Comparison of ENCODE assay signal across 8 cellular contexts in genomic region chr6:121437861-121438651, GRCh38. TPM values are rescaled to one million over a fixed set of nuclear protein-coding genes. Genes with fewer than 3 reads are reported as not detected.
DNase-seq lines count a peak whose midpoint lies in the region; ATAC-seq and TF ChIP-seq lines count a peak whose summit lies in the region.

No MANE protein-coding gene starts in this region.

- H2AK5ac ChIP-seq in mesenchymal stem cell (ENCODE audit: low read length, severe bottlenecking), result no peak overlapping the region

- WGBS in mesenchymal stem cell, result under 1% methylated on average over 13 of the region's 17 CpGs
- 1 to 3% methylated on average over 17 of the region's 17 CpGs for WGBS in aorta, 2 donors

- H3K9me3 ChIP-seq in cardiac muscle cell (ENCODE audit: low read depth) (no peaks in the 10 kb centered on the region), mesenchymal stem cell (ENCODE audit: control insufficient read depth, low read length) (no peaks in the 10 kb centered on the region), aorta (ENCODE audit: control insufficient read depth, low read length) (no peaks in the 10 kb centered on the region)

- no peak overlapping the region for H4K8ac ChIP-seq in mesenchymal stem cell (ENCODE audit: low read length)

- no peak overlapping the region for H2BK15ac ChIP-seq in mesenchymal stem cell (ENCODE audit: low read depth, poor library complexity, severe bottlenecking)

- peak overlapping the region; percentile 46 for H3K27ac ChIP-seq in cardiac muscle cell
- H3K27ac ChIP-seq in mesenchymal stem cell (ENCODE audit: low read length, poor library complexity, severe bottlenecking), result peak overlapping the region; percentile 95
- H3K27ac ChIP-seq in aorta (ENCODE audit: low read depth in 1 of 2, low read length in 2 of 2), result peak overlapping the region; percentile 91 to 99

- no peaks in the 10 kb centered on the region for H3K27me3 ChIP-seq in cardiac muscle cell
- no peaks in the 10 kb centered on the region for H3K27me3 ChIP-seq in mesenchymal stem cell (ENCODE audit: control insufficient read depth in 1 of 2, insufficient read depth in 1 of 2, low read length in 2 of 2)
- no peaks in the 10 kb centered on the region for H3K27me3 ChIP-seq in aorta (ENCODE audit: control insufficient read depth in 1 of 2, insufficient read depth in 2 of 2, low read length in 1 of 2)

- no peak overlapping the region for H2BK12ac ChIP-seq in mesenchymal stem cell (ENCODE audit: low read length in 2 of 2)

- peak overlapping the region; percentile 85 to 90 for H3K18ac ChIP-seq in mesenchymal stem cell (ENCODE audit: low read depth in 1 of 2, low read length in 2 of 2)

- H3K4me3 ChIP-seq in cardiac muscle cell (peak overlapping the region; percentile 80), mesenchymal stem cell (ENCODE audit: insufficient read depth in 1 of 2, low read depth in 1 of 2, low read length in 2 of 2) (peak overlapping the region in 1 of 2 experiments; percentile 96), aorta (ENCODE audit: low read length in 2 of 2) (peak overlapping the region; percentile 99 to 100)

- H3K4ac ChIP-seq in mesenchymal stem cell (ENCODE audit: low read depth in 1 of 2, low read length in 2 of 2), result peak overlapping the region; percentile 35 to 100

- peak overlapping the region; percentile 100 for H3K9ac ChIP-seq in mesenchymal stem cell (ENCODE audit: low read length)

- H3K36me3 ChIP-seq in cardiac muscle cell, result no peaks in the 10 kb centered on the region
- peaks cover 0 to 18% of the 10 kb centered on the region in 2 experiments for H3K36me3 ChIP-seq in mesenchymal stem cell (ENCODE audit: control insufficient read depth in 1 of 2, insufficient read depth in 2 of 2, low read depth in 1 of 2, low read length in 2 of 2)
- H3K36me3 ChIP-seq in aorta (ENCODE audit: control insufficient read depth in 1 of 2, insufficient read depth in 2 of 2, low read length in 1 of 2), result no peaks in the 10 kb centered on the region

- no peak for TF ChIP-seq CTCF in cardiac muscle cell (IDR thresholded peaks at IDR 0.05; ENCODE audit: low read depth, low read length)

- H3K4me1 ChIP-seq in cardiac muscle cell (ENCODE audit: low read depth), result no peaks in the 10 kb centered on the region
- peaks cover 5% of the 10 kb centered on the region for H3K4me1 ChIP-seq in mesenchymal stem cell (ENCODE audit: control insufficient read depth, insufficient read depth, low read depth, low read length)
- peaks cover 3% of the 10 kb centered on the region in 2 donors for H3K4me1 ChIP-seq in aorta (ENCODE audit: control insufficient read depth in 1 of 2, insufficient read depth in 2 of 2, low read length in 2 of 2)

- intact Hi-C loops in cardiac septum (cut with DNase I), result loop anchor here (5.0 kb wide), 3 partner anchors 214 to 334 kb away; no protein-coding TSS in a partner anchor
- intact Hi-C loops in aorta (cut with DNase I), result loop anchor here (2.0 to 10.0 kb wide), 8 partner anchors 55 to 515 kb away; no protein-coding TSS in a partner anchor

- peak overlapping the region; percentile 83 for H3K4me2 ChIP-seq in mesenchymal stem cell (ENCODE audit: low read length, poor library complexity, severe bottlenecking)

- no peaks in the 10 kb centered on the region for H3K79me1 ChIP-seq in mesenchymal stem cell (replicated peaks; ENCODE audit: low read length, poor library complexity, severe bottlenecking)

- no peak overlapping the region for H2AFZ ChIP-seq in mesenchymal stem cell (ENCODE audit: low read depth, low read length)

- peak overlapping the region; percentile 86 for H2BK5ac ChIP-seq in mesenchymal stem cell (ENCODE audit: low read depth, low read length, poor library complexity, severe bottlenecking)

- H4K91ac ChIP-seq in mesenchymal stem cell (ENCODE audit: low read length), result no peak overlapping the region

- ATAC-seq in aorta (ENCODE audit: low FRiP score) (peak; percentile 34), HG03108 (IDR thresholded peaks at IDR 0.05; ENCODE audit: unreplicated experiment) (no peak), HG03432 (IDR thresholded peaks at IDR 0.05; ENCODE audit: unreplicated experiment) (no peak)

- H2BK120ac ChIP-seq in mesenchymal stem cell (ENCODE audit: low read depth, low read length), result peak overlapping the region; percentile 71

- peak overlapping the region in 1 of 2 experiments; percentile 93 for H3K14ac ChIP-seq in mesenchymal stem cell (ENCODE audit: low read length in 2 of 2)

- DNase-seq in cardiac muscle cell (ENCODE audit: low read depth in 1 of 2, low spot score in 1 of 2) (peak; percentile 32 to 48), cardiac septum (ENCODE audit: low spot score) (no peak), dermis microvascular lymphatic vessel endothelial cell (ENCODE audit: low read depth in 2 of 2) (peak; percentile 78 to 82), mesenchymal stem cell (peak; percentile 65), aorta (peak in 1 of 2 donors; percentile 79), NOMO-1 treated with DMSO at 0.1 percent for 48 hours (lab: John Stamatoyannopoulos, UW; ENCODE audit: unreplicated experiment) (no peak)

- H3K23ac ChIP-seq in mesenchymal stem cell (ENCODE audit: low read length in 2 of 2), result no peak overlapping the region

RNA-seq across cellular contexts. Expression of gene GJA1, which starts 2.6 kb away (rescaled TPM):
- total RNA-seq in cardiac muscle cell, result 6.5 and 6.8 TPM in 2 replicates
- 2.6 and 3.3 TPM in 2 replicates for polyA plus RNA-seq in cardiac muscle cell
- total RNA-seq in cardiac septum, result 268 TPM
- total RNA-seq in dermis microvascular lymphatic vessel endothelial cell, result 1,124 and 1,357 TPM in 2 replicates
- 475 TPM for polyA plus RNA-seq in mesenchymal stem cell (2013, experiment 1 of 2)
- polyA plus RNA-seq in mesenchymal stem cell (2013, experiment 2 of 2), result 492 TPM
- 100 to 1,000 TPM; 185 to 213 TPM for total RNA-seq in aorta
- polyA plus RNA-seq in aorta, result 100 to 1,000 TPM; 168 to 184 TPM

Comparison
In these comparisons a context has a peak if more than half of its experiments do, and no peak if none do; other contexts are left out.
1. DNase-seq: peak in cardiac muscle cell (2 of 2), dermis microvascular lymphatic vessel endothelial cell (2 of 2) and mesenchymal stem cell (single experiment); none in cardiac septum (single experiment) and NOMO-1 treated with DMSO at 0.1 percent for 48 hours (single experiment).
2. RNA of gene GJA1, which starts 2.6 kb away (total RNA-seq): 1,124 to 1,357 TPM in dermis microvascular lymphatic vessel endothelial cell, 268 TPM in cardiac septum (single experiment) and 185 to 213 TPM in aorta; 6.5 to 6.8 TPM in cardiac muscle cell; every median in the first group is over 10 times any median in the second.
3. Peak in every context shown above with its lines, with median percentiles within 50 percentile points of each other: H3K27ac ChIP-seq.